ENCODE assay signal across 8 cellular contexts in genomic region chr9:76996700-76997099, GRCh38. TPM values are rescaled to one million over a fixed set of nuclear protein-coding genes. Genes with fewer than 3 reads are reported as not detected.
DNase-seq lines count a peak whose midpoint lies in the region; ATAC-seq and TF ChIP-seq lines count a peak whose summit lies in the region.

No MANE protein-coding gene starts in this region.

- CTCF ChIA-PET in activated CD4-positive, alpha-beta memory T cell treated with anti-CD3 and anti-CD28 coated beads for 36 hours (lab: Charles Lee) = interaction anchor here (0.9 to 3.8 kb wide), 3 partner anchors 185 to 367 kb away, joined by 3 to 17 read pairs (median 6); no protein-coding TSS in a partner anchor
- CTCF ChIA-PET in activated CD4-positive, alpha-beta memory T cell treated with anti-CD3 and anti-CD28 coated beads, Interleukin-2, amount 10 ng/mL, durations not matched to agents 7 days and 5 days (lab: Charles Lee) = interaction anchor here (0.8 to 1.4 kb wide), 2 partner anchors 186 to 188 kb away, joined by 3 read pairs; no protein-coding TSS in a partner anchor
- CTCF ChIA-PET in PC-3 (lab: Charles Lee) = interaction anchor here (0.6 kb wide), 1 partner anchor 241 kb away, joined by 3 read pairs; no protein-coding TSS in a partner anchor

- TF ChIP-seq CTCF in PC-3 (conservative IDR thresholded peaks at IDR 0.05; ENCODE audit: low read depth, low read length) (peak; percentile 58), fibroblast of the aortic adventitia (IDR thresholded peaks at IDR 0.05; ENCODE audit: insufficient read depth, low read length) (peak; percentile 75), retinal pigment epithelial cell (conservative IDR thresholded peaks at IDR 0.05; ENCODE audit: low read depth, low read length) (peak; percentile 73)

- H3K9ac ChIP-seq in PC-3 (ENCODE audit: low read length) = no peak overlapping the region

- no peak overlapping the region for H3K27ac Mint-ChIP-seq in activated CD4-positive, alpha-beta memory T cell treated with anti-CD3 and anti-CD28 coated beads for 36 hours
- no peak overlapping the region for H3K27ac Mint-ChIP-seq in activated CD4-positive, alpha-beta memory T cell treated with anti-CD3 and anti-CD28 coated beads, Interleukin-2, amount 10 ng/mL, durations not matched to agents 7 days and 5 days

- H3K79me2 ChIP-seq in PC-3 (ENCODE audit: low read length) = no peaks in the 10 kb centered on the region

- no peaks in the 10 kb centered on the region for H3K4me1 ChIP-seq in PC-3 (ENCODE audit: insufficient read depth, low read length)

- H3K9me3 ChIP-seq in PC-3 (ENCODE audit: low read length) = no peaks in the 10 kb centered on the region

- ATAC-seq in PC-3 = peak; percentile 49; the same call in 1 of the 2 replicates
- ATAC-seq in GM21367 (IDR thresholded peaks at IDR 0.05; ENCODE audit: unreplicated experiment) = no peak

- H3K4me3 Mint-ChIP-seq in activated CD4-positive, alpha-beta memory T cell treated with anti-CD3 and anti-CD28 coated beads for 36 hours = no peak overlapping the region
- H3K4me3 Mint-ChIP-seq in activated CD4-positive, alpha-beta memory T cell treated with anti-CD3 and anti-CD28 coated beads, Interleukin-2, amount 10 ng/mL, durations not matched to agents 7 days and 5 days = no peak overlapping the region

- intact Hi-C loops in activated CD4-positive, alpha-beta memory T cell treated with anti-CD3 and anti-CD28 coated beads for 36 hours (cut with micrococcal nuclease) = no loop called here
- intact Hi-C loops in PC-3 (cut with micrococcal nuclease) = loop anchor here (1.0 kb wide), 1 partner anchor 186 kb away; no protein-coding TSS in a partner anchor

- no peaks in the 10 kb centered on the region for H3K9me2 ChIP-seq in PC-3 (replicated peaks; ENCODE audit: low read length)

- H2AFZ ChIP-seq in PC-3 (ENCODE audit: low read length) = no peak overlapping the region

- no peaks in the 10 kb centered on the region for H3F3A ChIP-seq in PC-3 (ENCODE audit: low read length, unreplicated experiment)

- no peaks in the 10 kb centered on the region for H4K20me1 ChIP-seq in PC-3 (ENCODE audit: low read length)

- no peak overlapping the region for H3K4me2 ChIP-seq in PC-3 (ENCODE audit: low read length)

- no TSS peak for BruUV-seq in PC-3 (replicated peaks; lab: Mats Ljungman, UMichigan)

- POLR2A ChIA-PET in activated CD4-positive, alpha-beta memory T cell treated with anti-CD3 and anti-CD28 coated beads for 36 hours (lab: Charles Lee) = no interaction called here
- POLR2A ChIA-PET in activated CD4-positive, alpha-beta memory T cell treated with anti-CD3 and anti-CD28 coated beads, Interleukin-2, amount 10 ng/mL, durations not matched to agents 7 days and 5 days (lab: Charles Lee) = no interaction called here
- POLR2A ChIA-PET in PC-3 (lab: Charles Lee; ENCODE audit: unreplicated experiment) = no interaction called here

- no peaks in the 10 kb centered on the region for H3K27me3 ChIP-seq in PC-3 (ENCODE audit: low read length)

- no peaks in the 10 kb centered on the region for H3K4me1 Mint-ChIP-seq in activated CD4-positive, alpha-beta memory T cell treated with anti-CD3 and anti-CD28 coated beads for 36 hours (ENCODE audit: low read depth)
- H3K4me1 Mint-ChIP-seq in activated CD4-positive, alpha-beta memory T cell treated with anti-CD3 and anti-CD28 coated beads, Interleukin-2, amount 10 ng/mL, durations not matched to agents 7 days and 5 days = no peaks in the 10 kb centered on the region

- no peaks in the 10 kb centered on the region for H3K36me3 Mint-ChIP-seq in activated CD4-positive, alpha-beta memory T cell treated with anti-CD3 and anti-CD28 coated beads for 36 hours
- no peaks in the 10 kb centered on the region for H3K36me3 Mint-ChIP-seq in activated CD4-positive, alpha-beta memory T cell treated with anti-CD3 and anti-CD28 coated beads, Interleukin-2, amount 10 ng/mL, durations not matched to agents 7 days and 5 days (ENCODE audit: low read depth)

- H3K36me3 ChIP-seq in PC-3 (ENCODE audit: low read depth, low read length) = no peaks in the 10 kb centered on the region

- H3K27me3 Mint-ChIP-seq in activated CD4-positive, alpha-beta memory T cell treated with anti-CD3 and anti-CD28 coated beads for 36 hours = peaks cover 7% of the 10 kb centered on the region
- H3K27me3 Mint-ChIP-seq in activated CD4-positive, alpha-beta memory T cell treated with anti-CD3 and anti-CD28 coated beads, Interleukin-2, amount 10 ng/mL, durations not matched to agents 7 days and 5 days = peaks cover 1% of the 10 kb centered on the region

- no peak overlapping the region for H3K27ac ChIP-seq in PC-3 (ENCODE audit: low read length)

- no peaks in the 10 kb centered on the region for H3K9me3 Mint-ChIP-seq in activated CD4-positive, alpha-beta memory T cell treated with anti-CD3 and anti-CD28 coated beads for 36 hours
- H3K9me3 Mint-ChIP-seq in activated CD4-positive, alpha-beta memory T cell treated with anti-CD3 and anti-CD28 coated beads, Interleukin-2, amount 10 ng/mL, durations not matched to agents 7 days and 5 days = no peaks in the 10 kb centered on the region

- DNase-seq in activated CD4-positive, alpha-beta memory T cell treated with anti-CD3 and anti-CD28 coated beads for 36 hours = peak; percentile 33
- no peak for DNase-seq in activated CD4-positive, alpha-beta memory T cell treated with anti-CD3 and anti-CD28 coated beads, Interleukin-2, amount 10 ng/mL, durations not matched to agents 7 days and 5 days
- DNase-seq in PC-3 (peak; percentile 18), fibroblast of the aortic adventitia (ENCODE audit: low read depth) (peak; percentile 48), retinal pigment epithelial cell (ENCODE audit: low read depth) (no peak), SIG-M5 treated with dmso at 0.1 percent for 504 hours (lab: John Stamatoyannopoulos, UW; ENCODE audit: unreplicated experiment) (no peak), NCI-H2196 (lab: John Stamatoyannopoulos, UW; ENCODE audit: unreplicated experiment) (no peak)

- H3K4me3 ChIP-seq in PC-3 (ENCODE audit: low read length) (no peak overlapping the region), fibroblast of the aortic adventitia (ENCODE audit: low read depth, low read length) (no peak overlapping the region), retinal pigment epithelial cell (ENCODE audit: low read length) (no peak overlapping the region)

RNA-seq across cellular contexts. Expression of gene FOXB2, which starts 22.8 kb away (rescaled TPM):
- total RNA-seq in activated CD4-positive, alpha-beta memory T cell treated with anti-CD3 and anti-CD28 coated beads for 36 hours = not detected
- total RNA-seq in activated CD4-positive, alpha-beta memory T cell treated with anti-CD3 and anti-CD28 coated beads, Interleukin-2, amount 10 ng/mL, durations not matched to agents 7 days and 5 days = not detected
- total RNA-seq in PC-3 (2014; rRNA removed) = not detected in 2 replicates
- not detected in 2 replicates for total RNA-seq in fibroblast of the aortic adventitia (ENCODE audit: low replicate concordance)

Comparison
In these comparisons a context has a peak if more than half of its experiments do, and no peak if none do; other contexts are left out.
1. DNase-seq: peak in activated CD4-positive, alpha-beta memory T cell treated with anti-CD3 and anti-CD28 coated beads for 36 hours (single experiment), PC-3 (single experiment) and fibroblast of the aortic adventitia (single experiment); none in activated CD4-positive, alpha-beta memory T cell treated with anti-CD3 and anti-CD28 coated beads, Interleukin-2, amount 10 ng/mL, durations not matched to agents 7 days and 5 days (single experiment), retinal pigment epithelial cell (single experiment), SIG-M5 treated with dmso at 0.1 percent for 504 hours (single experiment) and NCI-H2196 (single experiment).
2. Peak in every context shown above with its lines, with median percentiles within 50 percentile points of each other: CTCF ChIP-seq.